24 cellular contexts compared by ENCODE assay signal in genomic region chr11:124831897-124832296, GRCh38. TPM values are rescaled to one million over a fixed set of nuclear protein-coding genes. Genes with fewer than 3 reads are reported as not detected.
DNase-seq lines count a peak whose midpoint lies in the region; ATAC-seq, FAIRE-seq and TF ChIP-seq lines count a peak whose summit lies in the region.
"Had no signal": no experiment of that assay in that cellular context is flagged by ENCODE, and none has a peak within 500 bp of the region (broad histone marks: within the 10 kb centered on the region; RNA-seq: fewer than 3 reads in every experiment).

No MANE protein-coding gene starts in this region.

- H3K4me2 ChIP-seq in PC-3 (ENCODE audit: low read length) (peak overlapping the region; percentile 23; the same call in 1 of the 2 replicates), K562 (ENCODE audit: insufficient read depth, low read length) (no peak overlapping the region)
- H3K4me2 ChIP-seq: BLaER1 had no signal

- no peak for TF ChIP-seq CTCF in PC-3 (conservative IDR thresholded peaks at IDR 0.05; ENCODE audit: low read depth, low read length)
- no peak for TF ChIP-seq CTCF in K562 (IDR thresholded peaks at IDR 0.05 in 2 of 3, conservative IDR thresholded peaks at IDR 0.05 in 1 of 3; ENCODE audit: insufficient read depth in 2 of 3, low read depth in 1 of 3, low read length in 3 of 3)
- no peak for TF ChIP-seq CTCF in CD4-positive, alpha-beta T cell (IDR thresholded peaks at IDR 0.05)

- H3K27me3 Mint-ChIP-seq in stimulated activated naive CD8-positive, alpha-beta T cell treated with anti-CD3 and anti-CD28 coated beads, Interleukin-15, Interleukin-2, amounts not matched to agents 100 ng/mL and 50 ng/mL, for 24 hours: peaks cover 24% of the 10 kb centered on the region
- H3K27me3 Mint-ChIP-seq in stimulated activated naive CD8-positive, alpha-beta T cell treated with anti-CD3 and anti-CD28 coated beads, Interleukin-15, amount 100 ng/mL, for 72 hours: peaks cover 34% of the 10 kb centered on the region
- peaks cover 45% of the 10 kb centered on the region for H3K27me3 Mint-ChIP-seq in CD4-positive, alpha-beta T cell

- H3K79me2 ChIP-seq in PC-3 (ENCODE audit: low read length): no peaks in the 10 kb centered on the region
- H3K79me2 ChIP-seq in K562 (ENCODE audit: control insufficient read depth, insufficient read depth, low read length): no peaks in the 10 kb centered on the region

- H3K27me3 ChIP-seq in PC-3 (ENCODE audit: low read length) (no peaks in the 10 kb centered on the region), K562 (ENCODE audit: control insufficient read depth in 2 of 2, insufficient read depth in 2 of 2, low read length in 2 of 2) (peaks cover 8 to 23% of the 10 kb centered on the region in 2 experiments; a peak in 4 of 5 replicates)
- H3K27me3 ChIP-seq in CD4-positive, alpha-beta T cell (ENCODE audit: control insufficient read depth, insufficient read depth, low read length): peaks cover 10% of the 10 kb centered on the region
- H3K27me3 ChIP-seq: BLaER1 had no signal

- H3K9ac ChIP-seq in PC-3 (ENCODE audit: low read length): no peak overlapping the region
- H3K9ac ChIP-seq in K562 (ENCODE audit: insufficient read depth in 1 of 2, low read depth in 2 of 2, low read length in 2 of 2): no peak overlapping the region
- H3K9ac ChIP-seq: BLaER1 had no signal

- WGBS in K562 (ENCODE audit: insufficient coverage, low coverage, missing lambda C conversion rate): 20% methylated on average over 1 of the region's 2 CpGs

- H3F3A ChIP-seq in PC-3 (ENCODE audit: low read length, unreplicated experiment): no peaks in the 10 kb centered on the region

- H3K36me3 Mint-ChIP-seq in stimulated activated naive CD8-positive, alpha-beta T cell treated with anti-CD3 and anti-CD28 coated beads, Interleukin-15, Interleukin-2, amounts not matched to agents 100 ng/mL and 50 ng/mL, for 24 hours (ENCODE audit: low read depth): no peaks in the 10 kb centered on the region
- H3K36me3 Mint-ChIP-seq in CD4-positive, alpha-beta T cell (ENCODE audit: low read depth): no peaks in the 10 kb centered on the region
- H3K36me3 Mint-ChIP-seq: CD14-positive monocyte; CD4-positive, CD25-positive, alpha-beta regulatory T cell; CD8-positive, alpha-beta T cell had no signal

- H3K4me3 ChIP-seq in PC-3 (ENCODE audit: low read length): no peak overlapping the region
- H3K4me3 ChIP-seq in K562: no peak overlapping the region
- H3K4me3 ChIP-seq: BLaER1 had no signal

- no peak for TF ChIP-seq RAD21 in K562 (CRISPR knock-in tag; conservative IDR thresholded peaks at IDR 0.05 in 1 of 2, IDR thresholded peaks at IDR 0.05 in 1 of 2)

- peak overlapping the region; percentile 54 for H3K27ac Mint-ChIP-seq in stimulated activated naive CD8-positive, alpha-beta T cell treated with anti-CD3 and anti-CD28 coated beads, Interleukin-15, Interleukin-2, amounts not matched to agents 100 ng/mL and 50 ng/mL, for 24 hours
- H3K27ac Mint-ChIP-seq in stimulated activated naive CD8-positive, alpha-beta T cell treated with anti-CD3 and anti-CD28 coated beads, Interleukin-15, amount 100 ng/mL, for 72 hours: no peak overlapping the region
- H3K27ac Mint-ChIP-seq in CD4-positive, alpha-beta T cell: no peak overlapping the region
- H3K27ac Mint-ChIP-seq: CD4-positive, CD25-positive, alpha-beta regulatory T cell; CD8-positive, alpha-beta T cell had no signal

- H3K9me1 ChIP-seq in K562 (ENCODE audit: control insufficient read depth, insufficient read depth, low read length): no peaks in the 10 kb centered on the region

- BruUV-seq in PC-3 (replicated peaks; lab: Mats Ljungman, UMichigan): no TSS peak
- no TSS peak for BruUV-seq in K562 (replicated peaks; lab: Mats Ljungman, UMichigan)

- H3K4me1 ChIP-seq in PC-3 (ENCODE audit: insufficient read depth, low read length) (peaks cover 47% of the 10 kb centered on the region), K562 (replicated peaks in 1 of 2; ENCODE audit: control insufficient read depth in 2 of 2, insufficient read depth in 2 of 2, low read length in 2 of 2) (no peaks in the 10 kb centered on the region)
- H3K4me1 ChIP-seq: BE2C had no signal

- POLR2A ChIA-PET in PC-3 (lab: Charles Lee; ENCODE audit: unreplicated experiment): no interaction called here
- POLR2A ChIA-PET in K562 (lab: Yijun Ruan, JAX): no interaction called here
- POLR2A ChIA-PET in CD4-positive, alpha-beta T cell (lab: Charles Lee): no interaction called here

- CTCF ChIA-PET in PC-3 (lab: Charles Lee): no interaction called here
- CTCF ChIA-PET in K562 (lab: Yijun Ruan, JAX; ENCODE audit: low intra/inter-chr PET ratio): no interaction called here
- CTCF ChIA-PET in CD4-positive, alpha-beta T cell (lab: Charles Lee): no interaction called here

- H3K36me3 ChIP-seq in PC-3 (ENCODE audit: low read depth, low read length) (no peaks in the 10 kb centered on the region), K562 (ENCODE audit: control insufficient read depth, insufficient read depth, low read length) (no peaks in the 10 kb centered on the region)
- H3K36me3 ChIP-seq: BE2C, BLaER1 had no signal

- in situ Hi-C loops in K562 (cut with MboI): loop anchor here (25.0 kb wide), 1 partner anchor 420 kb away; the partner anchor contains the start of gene OR8B4

- no peak for DNase-seq in stimulated activated naive CD8-positive, alpha-beta T cell treated with anti-CD3 and anti-CD28 coated beads, Interleukin-15, amount 100 ng/mL, for 72 hours
- DNase-seq in PC-3: no peak
- no peak for DNase-seq in K562 (ENCODE audit: extremely low read depth in 1 of 4, low spot score in 3 of 4)
- no peak for DNase-seq in HK-2 (ENCODE audit: unreplicated experiment)
- no peak for DNase-seq in stimulated activated naive CD4-positive, alpha-beta T cell treated with Interleukin-2 at 50 U/mL for 16 hours (lab: John Stamatoyannopoulos, UW)
- DNase-seq in CD4-positive, alpha-beta T cell: no peak
- DNase-seq: 8988T; ACHN; BE2C; C1 segment of cervical spinal cord; Caco-2; Calu3; CD4-positive, CD25-positive, alpha-beta regulatory T cell; CD8-positive, alpha-beta T cell; DMS79 treated with DMSO at 0.1 percent for 48 hours; GF-D8 had no signal

- H3K4me1 Mint-ChIP-seq in stimulated activated naive CD8-positive, alpha-beta T cell treated with anti-CD3 and anti-CD28 coated beads, Interleukin-15, Interleukin-2, amounts not matched to agents 100 ng/mL and 50 ng/mL, for 24 hours (ENCODE audit: low read depth): peaks cover 7% of the 10 kb centered on the region
- H3K4me1 Mint-ChIP-seq in stimulated activated naive CD8-positive, alpha-beta T cell treated with anti-CD3 and anti-CD28 coated beads, Interleukin-15, amount 100 ng/mL, for 72 hours: peaks cover 14% of the 10 kb centered on the region
- H3K4me1 Mint-ChIP-seq in CD4-positive, alpha-beta T cell (ENCODE audit: low read depth): peaks cover 7% of the 10 kb centered on the region

- FAIRE-seq in K562 (lab: Jason Lieb, UNC): no peak
- FAIRE-seq: A204.1, D721Med, G401.6, GM12891, GM19239 had no signal

- H4K20me1 ChIP-seq in PC-3 (ENCODE audit: low read length): no peaks in the 10 kb centered on the region
- no peaks in the 10 kb centered on the region for H4K20me1 ChIP-seq in K562 (replicated peaks; ENCODE audit: control insufficient read depth, insufficient read depth, low read length)
- H4K20me1 ChIP-seq: BLaER1 had no signal

- no peaks in the 10 kb centered on the region for H3K9me2 ChIP-seq in PC-3 (replicated peaks; ENCODE audit: low read length)

- H3K27ac ChIP-seq in PC-3 (ENCODE audit: low read length) (no peak overlapping the region), K562 (ENCODE audit: extremely low read depth, low read depth, low read length) (no peak overlapping the region)
- H3K27ac ChIP-seq in CD4-positive, alpha-beta T cell (ENCODE audit: low read depth, low read length): no peak overlapping the region
- H3K27ac ChIP-seq: BLaER1 had no signal

- H2AFZ ChIP-seq in PC-3 (ENCODE audit: low read length) (no peak overlapping the region), K562 (ENCODE audit: low read depth, low read length) (no peak overlapping the region)

- no peak for ATAC-seq in stimulated activated naive CD8-positive, alpha-beta T cell treated with anti-CD3 and anti-CD28 coated beads, Interleukin-15, amount 100 ng/mL, for 72 hours
- ATAC-seq in PC-3 (no peak), K562 (no peak)
- no peak for ATAC-seq in CD4-positive, alpha-beta T cell (ENCODE audit: poor library complexity)
- ATAC-seq: CD8-positive, alpha-beta T cell had no signal

- H3K4me3 Mint-ChIP-seq in stimulated activated naive CD8-positive, alpha-beta T cell treated with anti-CD3 and anti-CD28 coated beads, Interleukin-15, Interleukin-2, amounts not matched to agents 100 ng/mL and 50 ng/mL, for 24 hours: no peak overlapping the region
- no peak overlapping the region for H3K4me3 Mint-ChIP-seq in stimulated activated naive CD8-positive, alpha-beta T cell treated with anti-CD3 and anti-CD28 coated beads, Interleukin-15, amount 100 ng/mL, for 72 hours
- no peak overlapping the region for H3K4me3 Mint-ChIP-seq in CD4-positive, alpha-beta T cell
- H3K4me3 Mint-ChIP-seq: CD4-positive, CD25-positive, alpha-beta regulatory T cell; CD8-positive, alpha-beta T cell had no signal

- H3K9me3 ChIP-seq in PC-3 (ENCODE audit: low read length) (no peaks in the 10 kb centered on the region), K562 (replicated peaks; ENCODE audit: control insufficient read depth, insufficient read depth, low read depth, low read length) (no peaks in the 10 kb centered on the region)
- no peaks in the 10 kb centered on the region for H3K9me3 ChIP-seq in CD4-positive, alpha-beta T cell (ENCODE audit: control insufficient read depth, low read length)
- H3K9me3 ChIP-seq: BE2C, BLaER1, Caco-2 had no signal

- no peaks in the 10 kb centered on the region for H3K9me3 Mint-ChIP-seq in stimulated activated naive CD8-positive, alpha-beta T cell treated with anti-CD3 and anti-CD28 coated beads, Interleukin-15, Interleukin-2, amounts not matched to agents 100 ng/mL and 50 ng/mL, for 24 hours
- H3K9me3 Mint-ChIP-seq in stimulated activated naive CD8-positive, alpha-beta T cell treated with anti-CD3 and anti-CD28 coated beads, Interleukin-15, amount 100 ng/mL, for 72 hours: no peaks in the 10 kb centered on the region
- H3K9me3 Mint-ChIP-seq in CD4-positive, alpha-beta T cell: no peaks in the 10 kb centered on the region
- H3K9me3 Mint-ChIP-seq: CD8-positive, alpha-beta T cell had no signal

- TF ChIP-seq EP300 in K562 (IDR thresholded peaks at IDR 0.05; ENCODE audit: low read length): no peak

- intact Hi-C loops in PC-3 (cut with micrococcal nuclease) (no loop called here), K562 (cut with micrococcal nuclease) (no loop called here)
- intact Hi-C loops in CD4-positive, alpha-beta T cell (cut with DNase I, micrococcal nuclease): loop anchor here in 1 of 2 experiments (10.0 kb wide), 1 partner anchor 417 kb away; no protein-coding TSS in a partner anchor

- no peak for TF ChIP-seq POLR2A in K562 (conservative IDR thresholded peaks at IDR 0.05)

RNA-seq across cellular contexts. Expression of gene MSANTD2, which starts 31.7 kb away (rescaled TPM):
- total RNA-seq in PC-3 (2014; rRNA removed) (29.5 and 32.6 TPM in 2 replicates), K562 (2014; rRNA removed) (5.7 and 6.5 TPM in 2 replicates), K562 (2014; rRNA removed; fragmentation: Illumina TruSeq; extraction: Trizol) (4.5 and 5.1 TPM in 2 replicates), K562 (2015; rRNA removed; fragmentation: Illumina TruSeq; extraction: Trizol) (7.9 and 8.4 TPM in 2 replicates), K562 (2021) (5.1 and 5.3 TPM in 2 replicates)
- 3.6 and 10.0 TPM in 2 replicates for total RNA-seq in K562 (2011; cell fraction: chromatin; rRNA removed; ENCODE audit: low replicate concordance)
- 3.0 and 3.8 TPM in 2 replicates for total RNA-seq in K562 (2011; cell fraction: nucleolus; rRNA removed)
- total RNA-seq in K562 (2011; cell fraction: nucleoplasm; rRNA removed): 4.5 and 7.6 TPM in 2 replicates
- polyA plus RNA-seq in K562 (2011; rRNA removed) (2.9 and 4.2 TPM in 2 replicates), K562 (2014; fragmentation: Illumina TruSeq; extraction: Trizol) (4.8 and 7.3 TPM in 2 replicates), K562 (2014; fragmentation: Nextera tagmentation; extraction: Ambion mirVana) (1 to 10 TPM; 1.3 to 1.6 TPM), K562 (2014; rRNA removed) (5.3 and 9.9 TPM in 2 replicates)
- polyA plus RNA-seq in K562 (2011; cell fraction: cytosol; rRNA removed): 1.5 and 1.6 TPM in 2 replicates
- polyA plus RNA-seq in K562 (2011; cell fraction: nucleus; rRNA removed): 6.3 and 11.1 TPM in 2 replicates
- 3.1 and 4.7 TPM in 2 replicates for polyA plus RNA-seq in K562 (2012)
- polyA minus RNA-seq in K562 (2011; rRNA and poly(A)+ RNA removed): 1.2 and 1.9 TPM in 2 replicates
- polyA minus RNA-seq in K562 (2011; cell fraction: cytosol; rRNA and poly(A)+ RNA removed): 0.38 and 1.0 TPM in 2 replicates
- 3.8 and 5.9 TPM in 2 replicates for polyA minus RNA-seq in K562 (2011; cell fraction: nucleus; rRNA and poly(A)+ RNA removed)
- 1 to 10 TPM; 4.2 to 5.1 TPM for total RNA-seq in CD4-positive, alpha-beta T cell

RNA-seq across cellular contexts. Expression of gene ROBO3, which starts 33.3 kb away (rescaled TPM):
- total RNA-seq in PC-3 (2014; rRNA removed) (18.5 and 26.6 TPM in 2 replicates), K562 (2014; rRNA removed) (0.82 and 1.6 TPM in 2 replicates), K562 (2014; rRNA removed; fragmentation: Illumina TruSeq; extraction: Trizol) (0.29 and 0.67 TPM in 2 replicates), K562 (2015; rRNA removed; fragmentation: Illumina TruSeq; extraction: Trizol) (0.72 and 1.2 TPM in 2 replicates), K562 (2021) (1.2 TPM in 2 replicates)
- total RNA-seq in K562 (2011; cell fraction: chromatin; rRNA removed; ENCODE audit: low replicate concordance): 2.3 and 5.3 TPM in 2 replicates
- total RNA-seq in K562 (2011; cell fraction: nucleolus; rRNA removed): 2.7 and 4.6 TPM in 2 replicates
- 4.0 and 5.0 TPM in 2 replicates for total RNA-seq in K562 (2011; cell fraction: nucleoplasm; rRNA removed)
- polyA plus RNA-seq in K562 (2011; rRNA removed) (0.43 and 0.47 TPM in 2 replicates), K562 (2014; fragmentation: Illumina TruSeq; extraction: Trizol) (0.97 and 1.6 TPM in 2 replicates), K562 (2014; fragmentation: Nextera tagmentation; extraction: Ambion mirVana) (not detected), K562 (2014; rRNA removed) (1.4 and 1.9 TPM in 2 replicates)
- polyA plus RNA-seq in K562 (2011; cell fraction: cytosol; rRNA removed): 0.32 and 1.0 TPM in 2 replicates
- 2.7 and 6.4 TPM in 2 replicates for polyA plus RNA-seq in K562 (2011; cell fraction: nucleus; rRNA removed)
- polyA plus RNA-seq in K562 (2012): 1.4 and 3.5 TPM in 2 replicates
- 0.28 TPM in 1 of 2 replicates, not detected in the other for polyA minus RNA-seq in K562 (2011; rRNA and poly(A)+ RNA removed)
- not detected in 2 replicates for polyA minus RNA-seq in K562 (2011; cell fraction: cytosol; rRNA and poly(A)+ RNA removed)
- polyA minus RNA-seq in K562 (2011; cell fraction: nucleus; rRNA and poly(A)+ RNA removed): 0.40 and 0.56 TPM in 2 replicates
- total RNA-seq in CD4-positive, alpha-beta T cell: 10 to 100 TPM; 26.2 to 27.2 TPM
